ENCODE assay signal across 9 cellular contexts in the genomic region with DNA sequence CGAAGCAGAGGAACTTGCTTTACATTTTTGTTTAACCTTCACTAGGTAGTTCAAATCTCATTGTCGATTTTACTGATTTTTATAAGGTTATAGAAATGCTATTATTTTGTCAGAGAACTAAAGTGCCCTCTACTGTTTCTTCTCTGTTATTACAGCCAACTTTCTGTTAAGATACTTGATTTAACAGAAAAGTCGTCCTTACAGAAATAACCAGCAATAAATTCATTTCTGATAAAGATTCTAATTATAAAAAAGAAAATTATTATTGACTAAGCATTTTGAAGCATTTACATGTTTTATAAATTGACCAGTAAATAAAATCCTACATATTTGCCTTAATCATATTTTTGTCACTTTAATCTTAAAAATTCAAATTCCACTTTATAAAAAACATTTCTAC.
DNase-seq lines count a peak whose midpoint lies in the region; ATAC-seq and TF ChIP-seq lines count a peak whose summit lies in the region.
"Had no signal": no experiment of that assay in that cellular context is flagged by ENCODE, and none has a peak within 500 bp of the region (broad histone marks: within the 10 kb centered on the region; RNA-seq: fewer than 3 reads in every experiment).

No MANE protein-coding gene starts in this region.

- no peaks in the 10 kb centered on the region for H3K4me1 Mint-ChIP-seq in activated naive CD4-positive, alpha-beta T cell treated with anti-CD3 and anti-CD28 coated beads, Interleukin-2, amount 10 ng/mL, durations not matched to agents 7 days and 5 days

- WGBS in esophagus squamous epithelium, 2 donors, result 9 to 18% methylated on average over 3 of the region's 3 CpGs

- no peaks in the 10 kb centered on the region for H3K36me3 Mint-ChIP-seq in activated naive CD4-positive, alpha-beta T cell treated with anti-CD3 and anti-CD28 coated beads, Interleukin-2, amount 10 ng/mL, durations not matched to agents 7 days and 5 days

- peaks cover 3% of the 10 kb centered on the region for H3K27me3 Mint-ChIP-seq in activated naive CD4-positive, alpha-beta T cell treated with anti-CD3 and anti-CD28 coated beads, Interleukin-2, amount 10 ng/mL, durations not matched to agents 7 days and 5 days

- H3K27me3 ChIP-seq in Peyer's patch (no peaks in the 10 kb centered on the region), esophagus squamous epithelium (no peaks in the 10 kb centered on the region)

- H3K4me3 Mint-ChIP-seq in activated naive CD4-positive, alpha-beta T cell treated with anti-CD3 and anti-CD28 coated beads, Interleukin-2, amount 10 ng/mL, durations not matched to agents 7 days and 5 days, result no peak overlapping the region

- TF ChIP-seq CTCF in AG09319 (IDR thresholded peaks at IDR 0.05; ENCODE audit: low read depth, low read length), result peak; percentile 61
- peak; percentile 22 to 63 (median 56) for TF ChIP-seq CTCF in Peyer's patch (IDR thresholded peaks at IDR 0.05)
- peak in 5 of 6 experiments; percentile 34 to 78 (median 76) for TF ChIP-seq CTCF in esophagus squamous epithelium (IDR thresholded peaks at IDR 0.05)
- TF ChIP-seq CTCF in retinal pigment epithelial cell (conservative IDR thresholded peaks at IDR 0.05; ENCODE audit: low read depth, low read length), result peak; percentile 56

- H3K9me3 Mint-ChIP-seq in activated naive CD4-positive, alpha-beta T cell treated with anti-CD3 and anti-CD28 coated beads, Interleukin-2, amount 10 ng/mL, durations not matched to agents 7 days and 5 days, result no peaks in the 10 kb centered on the region

- no peak overlapping the region for H3K27ac ChIP-seq in Peyer's patch
- peak overlapping the region in 2 of 4 donors; percentile 57 to 62 for H3K27ac ChIP-seq in esophagus squamous epithelium

- no peak for DNase-seq in AG09319 (ENCODE audit: extremely low read depth, low read depth)
- peak; percentile 15 for DNase-seq in H4 (ENCODE audit: low spot score)
- no peak for DNase-seq in Peyer's patch
- no peak for DNase-seq in esophagus squamous epithelium (lab: John Stamatoyannopoulos, UW)
- DNase-seq in retinal pigment epithelial cell (ENCODE audit: low read depth), result no peak
- DNase-seq in D341Med (ENCODE audit: low spot score), result no peak
- no peak for DNase-seq in activated naive CD4-positive, alpha-beta T cell treated with anti-CD3 and anti-CD28 coated beads, Interleukin-2, amount 10 ng/mL, durations not matched to agents 7 days and 5 days

- TF ChIP-seq POLR2A in Peyer's patch (IDR thresholded peaks at IDR 0.05) (no peak), esophagus squamous epithelium (IDR thresholded peaks at IDR 0.05) (no peak)

- no peaks in the 10 kb centered on the region for H3K9me3 ChIP-seq in Peyer's patch
- no peaks in the 10 kb centered on the region for H3K9me3 ChIP-seq in esophagus squamous epithelium
- H3K9me3 ChIP-seq: HAP-1 had no signal

- no peaks in the 10 kb centered on the region for H3K4me1 ChIP-seq in Peyer's patch
- H3K4me1 ChIP-seq in esophagus squamous epithelium, result peaks cover 0 to 24% (median 0%) of the 10 kb centered on the region in 3 donors

- CTCF ChIA-PET in activated naive CD4-positive, alpha-beta T cell treated with anti-CD3 and anti-CD28 coated beads, Interleukin-2, amount 10 ng/mL, durations not matched to agents 7 days and 5 days (lab: Charles Lee), result interaction anchor here (2.2 kb wide), 1 partner anchor 159 kb away, joined by 7 read pairs; no protein-coding TSS in a partner anchor

- ATAC-seq in GM18502 (IDR thresholded peaks at IDR 0.05; ENCODE audit: poor library complexity, unreplicated experiment), result no peak

- no peak overlapping the region for H3K4me3 ChIP-seq in Peyer's patch
- H3K4me3 ChIP-seq in esophagus squamous epithelium, result no peak overlapping the region
- no peak overlapping the region for H3K4me3 ChIP-seq in retinal pigment epithelial cell (ENCODE audit: low read length)
- H3K4me3 ChIP-seq: HAP-1 had no signal

- no peaks in the 10 kb centered on the region for H3K36me3 ChIP-seq in Peyer's patch
- H3K36me3 ChIP-seq in esophagus squamous epithelium, result no peaks in the 10 kb centered on the region
- H3K36me3 ChIP-seq: HAP-1 had no signal

- intact Hi-C loops in esophagus squamous epithelium (cut with DNase I), result loop anchor here (10.0 kb wide), 1 partner anchor 155 kb away; no protein-coding TSS in a partner anchor

- no peak overlapping the region for H3K27ac Mint-ChIP-seq in activated naive CD4-positive, alpha-beta T cell treated with anti-CD3 and anti-CD28 coated beads, Interleukin-2, amount 10 ng/mL, durations not matched to agents 7 days and 5 days
